In the genomic region with DNA sequence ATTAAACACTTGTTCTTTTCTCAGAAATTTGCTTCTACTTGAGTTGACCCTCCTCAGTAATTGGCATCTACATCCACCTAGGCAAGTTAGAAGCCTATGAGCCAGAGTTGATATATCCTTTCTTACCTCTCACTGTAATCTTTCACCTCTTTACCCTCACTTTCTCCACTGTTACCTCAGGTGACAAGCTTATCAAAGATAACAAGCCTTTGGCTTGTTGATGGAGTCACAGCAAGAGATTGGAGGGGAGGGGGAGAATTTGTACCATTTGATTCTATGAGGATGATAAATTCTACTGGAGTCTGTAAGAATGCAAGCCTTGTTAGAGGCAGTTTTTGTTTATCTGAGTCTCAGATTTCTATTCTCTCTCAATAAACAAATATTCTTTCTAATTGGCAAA, we compare ENCODE assay signal across 36 cellular contexts.
"Had no signal": no experiment of that assay in that cellular context is flagged by ENCODE, and none has a peak within 500 bp of the region (broad histone marks: within the 10 kb centered on the region; RNA-seq: fewer than 3 reads in every experiment).

No MANE protein-coding gene starts in this region.

- H3K4me3 Mint-ChIP-seq: activated CD4-positive, alpha-beta memory T cell treated with anti-CD3 and anti-CD28 coated beads for 36 hours; activated CD4-positive, alpha-beta T cell treated with anti-CD3 and anti-CD28 coated beads for 36 hours; activated CD8-positive, alpha-beta T cell treated with anti-CD3 and anti-CD28 coated beads for 36 hours; activated naive CD4-positive, alpha-beta T cell treated with anti-CD3 and anti-CD28 coated beads for 36 hours; activated naive CD8-positive, alpha-beta T cell treated with anti-CD3 and anti-CD28 coated beads for 36 hours; activated T-cell treated with anti-CD3 and anti-CD28 coated beads, Interleukin-2, amount 50 U/mL, for 4 hours; activated T-cell treated with anti-CD3 and anti-CD28 coated beads, Interleukin-2, amount 50 U/mL, for 72 hours; activated T-helper 1 cell treated with anti-CD3 and anti-CD28 coated beads, Interleukin-12 subunit alpha, Interleukin-12 subunit beta, Interleukin-2, Interleukin-4 antibody, amounts not matched to agents 30 ng/mL and 10 ng/mL and 1 ng/mL, durations not matched to agents 14 hours and 24 hours and 36 hours; activated T-helper 17 cell treated with anti-CD3 and anti-CD28 coated beads, Interleukin-2, amount 50 U/mL, for 72 hours; T-helper 1 cell treated with Interleukin-12 subunit alpha and Interleukin-12 subunit beta and Interleukin-4 antibody, amounts not matched to agents 30 μg/mL and 1 μg/mL, for 36 hours; T-helper 2 cell treated with Interferon-gamma antibody and Interleukin-4, amounts not matched to agents 5 μg/mL and 100 μg/mL, for 36 hours had no signal

- H3K36me3 ChIP-seq: adrenal gland, brain microvascular endothelial cell, breast epithelium had no signal

- H3K4me1 Mint-ChIP-seq: activated CD4-positive, alpha-beta T cell treated with anti-CD3 and anti-CD28 coated beads for 36 hours; activated naive CD8-positive, alpha-beta T cell treated with anti-CD3 and anti-CD28 coated beads for 36 hours; activated T-helper 17 cell treated with anti-CD3 and anti-CD28 coated beads, Interleukin-2, amount 50 U/mL, for 72 hours had no signal

- H3K27me3 Mint-ChIP-seq: activated CD4-positive, alpha-beta memory T cell treated with anti-CD3 and anti-CD28 coated beads for 36 hours had no signal

- H3K4me3 ChIP-seq: adrenal gland, body of pancreas, breast epithelium had no signal

- H3K9me3 Mint-ChIP-seq: activated CD4-positive, alpha-beta memory T cell treated with anti-CD3 and anti-CD28 coated beads for 36 hours; activated CD8-positive, alpha-beta T cell treated with anti-CD3 and anti-CD28 coated beads for 36 hours; activated naive CD4-positive, alpha-beta T cell treated with anti-CD3 and anti-CD28 coated beads for 36 hours; activated naive CD4-positive, alpha-beta T cell treated with anti-CD3 and anti-CD28 coated beads, Interleukin-2, amount 50 U/mL, for 72 hours; activated naive CD8-positive, alpha-beta T cell treated with anti-CD3 and anti-CD28 coated beads for 36 hours; activated T-cell treated with anti-CD3 and anti-CD28 coated beads, Interleukin-2, amount 50 U/mL, for 4 hours; activated T-cell treated with anti-CD3 and anti-CD28 coated beads, Interleukin-2, amount 50 U/mL, for 72 hours; activated T-helper 1 cell treated with anti-CD3 and anti-CD28 coated beads, Interleukin-12 subunit alpha, Interleukin-12 subunit beta, Interleukin-2, Interleukin-4 antibody, amounts not matched to agents 30 ng/mL and 10 ng/mL and 1 ng/mL, durations not matched to agents 14 hours and 24 hours and 36 hours; activated T-helper 17 cell treated with anti-CD3 and anti-CD28 coated beads, Interleukin-2, amount 50 U/mL, for 72 hours; T-helper 1 cell treated with Interleukin-12 subunit alpha and Interleukin-12 subunit beta and Interleukin-4 antibody, amounts not matched to agents 30 μg/mL and 1 μg/mL, for 36 hours; T-helper 2 cell treated with Interferon-gamma antibody and Interleukin-4, amounts not matched to agents 5 μg/mL and 100 μg/mL, for 36 hours had no signal

- H3K27me3 ChIP-seq: adrenal gland, body of pancreas, brain microvascular endothelial cell, breast epithelium had no signal

- H3K4me1 ChIP-seq: adrenal gland, body of pancreas, breast epithelium had no signal

- H3K9me3 ChIP-seq: adrenal gland, body of pancreas, breast epithelium had no signal

- H3K27ac ChIP-seq: adrenal gland, body of pancreas, brain microvascular endothelial cell, breast epithelium, VCaP had no signal

- ATAC-seq: activated CD4-positive, alpha-beta T cell treated with anti-CD3 and anti-CD28 coated beads for 36 hours; activated CD4-positive, CD25-positive, alpha-beta regulatory T cell treated with anti-CD3 and anti-CD28 coated beads, Interleukin-2, amount 50 U/mL, for 24 hours; activated CD8-positive, alpha-beta T cell treated with anti-CD3 and anti-CD28 coated beads for 36 hours; activated naive CD4-positive, alpha-beta T cell treated with anti-CD3 and anti-CD28 coated beads, Interleukin-2, amount 50 U/mL, for 72 hours; activated T-cell treated with anti-CD3 and anti-CD28 coated beads, Interleukin-2, amount 50 U/mL, for 4 hours; activated T-cell treated with anti-CD3 and anti-CD28 coated beads, Interleukin-2, amount 50 U/mL, for 72 hours; activated T-helper 17 cell treated with anti-CD3 and anti-CD28 coated beads, Interleukin-2, amount 50 U/mL, for 72 hours; body of pancreas had no signal

- H3K27ac Mint-ChIP-seq: activated CD4-positive, alpha-beta memory T cell treated with anti-CD3 and anti-CD28 coated beads for 36 hours; activated CD4-positive, alpha-beta T cell treated with anti-CD3 and anti-CD28 coated beads for 36 hours; activated CD8-positive, alpha-beta T cell treated with anti-CD3 and anti-CD28 coated beads for 36 hours; activated naive CD4-positive, alpha-beta T cell treated with anti-CD3 and anti-CD28 coated beads for 36 hours; activated naive CD4-positive, alpha-beta T cell treated with anti-CD3 and anti-CD28 coated beads, Interleukin-2, amount 50 U/mL, for 72 hours; activated naive CD8-positive, alpha-beta T cell treated with anti-CD3 and anti-CD28 coated beads for 36 hours; activated T-cell treated with anti-CD3 and anti-CD28 coated beads, Interleukin-2, amount 50 U/mL, for 72 hours; activated T-helper 1 cell treated with anti-CD3 and anti-CD28 coated beads, Interleukin-12 subunit alpha, Interleukin-12 subunit beta, Interleukin-2, Interleukin-4 antibody, amounts not matched to agents 30 ng/mL and 10 ng/mL and 1 ng/mL, durations not matched to agents 14 hours and 24 hours and 36 hours; activated T-helper 17 cell treated with anti-CD3 and anti-CD28 coated beads, Interleukin-2, amount 50 U/mL, for 72 hours; T-helper 1 cell treated with Interleukin-12 subunit alpha and Interleukin-12 subunit beta and Interleukin-4 antibody, amounts not matched to agents 30 μg/mL and 1 μg/mL, for 36 hours; T-helper 2 cell treated with Interferon-gamma antibody and Interleukin-4, amounts not matched to agents 5 μg/mL and 100 μg/mL, for 36 hours had no signal

- H3K36me3 Mint-ChIP-seq: activated CD4-positive, alpha-beta memory T cell treated with anti-CD3 and anti-CD28 coated beads for 36 hours; activated naive CD4-positive, alpha-beta T cell treated with anti-CD3 and anti-CD28 coated beads, Interleukin-2, amount 50 U/mL, for 72 hours; activated naive CD8-positive, alpha-beta T cell treated with anti-CD3 and anti-CD28 coated beads for 36 hours had no signal

- DNase-seq: activated CD4-positive, alpha-beta memory T cell treated with anti-CD3 and anti-CD28 coated beads for 36 hours; activated CD4-positive, alpha-beta T cell treated with anti-CD3 and anti-CD28 coated beads for 1 hour; activated CD4-positive, alpha-beta T cell treated with anti-CD3 and anti-CD28 coated beads for 36 hours; activated CD4-positive, alpha-beta T cell treated with anti-CD3 and anti-CD28 coated beads for 48 hours; activated CD4-positive, alpha-beta T cell treated with anti-CD3 and anti-CD28 coated beads, Interleukin-2, amount 50 U/mL, for 1 hour; activated CD4-positive, alpha-beta T cell treated with anti-CD3 and anti-CD28 coated beads, Interleukin-2, amount 50 U/mL, for 4 hours; activated CD4-positive, CD25-positive, alpha-beta regulatory T cell; activated CD8-positive, alpha-beta memory T cell treated with anti-CD3 and anti-CD28 coated beads, Interleukin-2, amount 50 U/mL, for 4 hours; activated CD8-positive, alpha-beta T cell treated with anti-CD3 and anti-CD28 coated beads for 36 hours; activated effector memory CD4-positive, alpha-beta T cell treated with anti-CD3 and anti-CD28 coated beads, Interleukin-2, amount 50 U/mL, for 16 hours; activated gamma-delta T cell treated with Interleukin-2 at 50 U/mL for 16 hours; activated naive CD4-positive, alpha-beta T cell; activated naive CD4-positive, alpha-beta T cell treated with anti-CD3 and anti-CD28 coated beads for 36 hours; activated naive CD4-positive, alpha-beta T cell treated with anti-CD3 and anti-CD28 coated beads, Interleukin-2, amount 50 U/mL, for 16 hours; activated naive CD8-positive, alpha-beta T cell treated with anti-CD3 and anti-CD28 coated beads for 36 hours; activated T-cell treated with anti-CD3 and anti-CD28 coated beads for 4 hours; activated T-cell treated with anti-CD3 and anti-CD28 coated beads, Interleukin-2, amount 50 U/mL, for 1 hour; activated T-cell treated with anti-CD3 and anti-CD28 coated beads, Interleukin-2, amount 50 U/mL, for 4 hours; activated T-cell treated with anti-CD3 and anti-CD28 coated beads, Interleukin-2, amount 50 U/mL, for 72 hours; adrenal gland; amniotic stem cell; aorta; body of pancreas; brain microvascular endothelial cell; central memory CD4-positive, alpha-beta T cell; T-helper 1 cell; T-helper 2 cell; T-helper 9 cell had no signal
